In the genomic region with DNA sequence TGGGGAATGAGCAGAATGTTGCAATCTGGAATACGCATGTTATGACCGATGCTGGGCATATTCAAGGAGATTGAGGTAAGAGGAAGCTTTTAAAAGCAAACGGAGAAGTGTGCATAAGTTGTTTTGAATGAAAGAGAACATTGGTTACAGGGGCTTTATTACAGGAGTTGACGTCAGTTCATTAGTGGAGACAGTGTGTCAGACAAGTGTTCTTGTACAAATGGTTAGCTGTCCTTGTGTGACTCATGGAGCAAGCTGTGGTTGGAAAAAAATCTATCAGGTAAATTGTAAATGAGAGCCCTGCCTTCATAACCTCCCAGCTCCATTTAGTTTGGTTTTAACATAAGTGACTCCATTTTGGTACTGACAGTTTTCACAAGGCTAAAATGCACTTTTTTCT, we compare ENCODE assay signal across 25 cellular contexts.
"Had no signal": no experiment of that assay in that cellular context is flagged by ENCODE, and none has a peak within 500 bp of the region (broad histone marks: within the 10 kb centered on the region; RNA-seq: fewer than 3 reads in every experiment).

No MANE protein-coding gene starts in this region.

- ATAC-seq: PC-3, T-cell had no signal

- H3K27me3 Mint-ChIP-seq: activated CD4-positive, alpha-beta memory T cell treated with anti-CD3 and anti-CD28 coated beads for 36 hours; activated CD4-positive, alpha-beta T cell treated with anti-CD3 and anti-CD28 coated beads, Interleukin-2, amount 10 ng/mL, durations not matched to agents 7 days and 5 days; activated T-cell treated with anti-CD3 and anti-CD28 coated beads, Interleukin-2, amount 50 U/mL, for 24 hours; T-cell had no signal

- FAIRE-seq: RCC 7860, TTC549 had no signal

- H3K36me3 Mint-ChIP-seq: activated CD4-positive, alpha-beta memory T cell treated with anti-CD3 and anti-CD28 coated beads for 36 hours; activated naive CD4-positive, alpha-beta T cell treated with anti-CD3 and anti-CD28 coated beads, Interleukin-2, amount 50 U/mL, for 24 hours; T-cell had no signal

- H3K4me3 Mint-ChIP-seq: activated CD4-positive, alpha-beta memory T cell treated with anti-CD3 and anti-CD28 coated beads for 36 hours; activated CD4-positive, alpha-beta T cell treated with anti-CD3 and anti-CD28 coated beads, Interleukin-2, amount 10 ng/mL, durations not matched to agents 7 days and 5 days; activated naive CD4-positive, alpha-beta T cell treated with anti-CD3 and anti-CD28 coated beads, Interleukin-2, amount 50 U/mL, for 24 hours; activated T-cell treated with anti-CD3 and anti-CD28 coated beads, Interleukin-2, amount 50 U/mL, for 24 hours; activated T-helper 1 cell treated with anti-CD3 and anti-CD28 coated beads, Interleukin-12 subunit alpha, Interleukin-12 subunit beta, Interleukin-2, Interleukin-4 antibody, amounts not matched to agents 30 ng/mL and 10 ng/mL and 1 ng/mL, durations not matched to agents 14 hours and 24 hours and 36 hours; central memory CD8-positive, alpha-beta T cell; T-cell had no signal

- H3K4me1 Mint-ChIP-seq: activated CD4-positive, alpha-beta T cell treated with anti-CD3 and anti-CD28 coated beads, Interleukin-2, amount 10 ng/mL, durations not matched to agents 7 days and 5 days; activated naive CD4-positive, alpha-beta T cell treated with anti-CD3 and anti-CD28 coated beads, Interleukin-2, amount 50 U/mL, for 24 hours; central memory CD8-positive, alpha-beta T cell; T-cell had no signal

- DNase-seq: activated CD4-positive, alpha-beta memory T cell treated with anti-CD3 and anti-CD28 coated beads for 36 hours; activated CD4-positive, alpha-beta T cell treated with anti-CD3 and anti-CD28 coated beads, Interleukin-2, amount 10 ng/mL, durations not matched to agents 7 days and 5 days; activated CD4-positive, CD25-positive, alpha-beta regulatory T cell; activated effector memory CD4-positive, alpha-beta T cell treated with Interleukin-2 at 50 U/mL for 16 hours; activated naive CD4-positive, alpha-beta T cell; activated T-cell treated with anti-CD3 and anti-CD28 coated beads, Interleukin-2, amount 50 U/mL, for 24 hours; amygdala; IMR-90; Kasumi-1; KBM-7; NCI-H1048; NCI-H1417; NCI-H2081; NCI-H446; NCI-H524; PC-3; SHP77 treated with DMSO at 0.1 percent for 48 hours; T-cell; T-helper 2 cell; T1000 had no signal

- H3K27ac Mint-ChIP-seq: activated CD4-positive, alpha-beta memory T cell treated with anti-CD3 and anti-CD28 coated beads for 36 hours; activated CD4-positive, alpha-beta T cell treated with anti-CD3 and anti-CD28 coated beads, Interleukin-2, amount 10 ng/mL, durations not matched to agents 7 days and 5 days; activated naive CD4-positive, alpha-beta T cell treated with anti-CD3 and anti-CD28 coated beads, Interleukin-2, amount 50 U/mL, for 24 hours; activated T-cell treated with anti-CD3 and anti-CD28 coated beads, Interleukin-2, amount 50 U/mL, for 24 hours; activated T-helper 1 cell treated with anti-CD3 and anti-CD28 coated beads, Interleukin-12 subunit alpha, Interleukin-12 subunit beta, Interleukin-2, Interleukin-4 antibody, amounts not matched to agents 30 ng/mL and 10 ng/mL and 1 ng/mL, durations not matched to agents 14 hours and 24 hours and 36 hours; T-cell had no signal

- H3K9me3 Mint-ChIP-seq: activated CD4-positive, alpha-beta memory T cell treated with anti-CD3 and anti-CD28 coated beads for 36 hours; activated CD4-positive, alpha-beta T cell treated with anti-CD3 and anti-CD28 coated beads, Interleukin-2, amount 10 ng/mL, durations not matched to agents 7 days and 5 days; activated T-cell treated with anti-CD3 and anti-CD28 coated beads, Interleukin-2, amount 50 U/mL, for 24 hours; activated T-helper 1 cell treated with anti-CD3 and anti-CD28 coated beads, Interleukin-12 subunit alpha, Interleukin-12 subunit beta, Interleukin-2, Interleukin-4 antibody, amounts not matched to agents 30 ng/mL and 10 ng/mL and 1 ng/mL, durations not matched to agents 14 hours and 24 hours and 36 hours had no signal
